Comparison of ENCODE assay signal across 11 cellular contexts in genomic region chr1:229478852-229479251, GRCh38. TPM values are rescaled to one million over a fixed set of nuclear protein-coding genes. Genes with fewer than 3 reads are reported as not detected.
DNase-seq lines count a peak whose midpoint lies in the region; ATAC-seq and TF ChIP-seq lines count a peak whose summit lies in the region.
"Had no signal": no experiment of that assay in that cellular context is flagged by ENCODE, and none has a peak within 500 bp of the region (broad histone marks: within the 10 kb centered on the region; RNA-seq: fewer than 3 reads in every experiment).

No MANE protein-coding gene starts in this region.

- H4K5ac ChIP-seq in mesendoderm (ENCODE audit: low read length): no peak overlapping the region

- intact Hi-C loops in aorta (cut with DNase I): no loop called here

- ATAC-seq in GM19372 (IDR thresholded peaks at IDR 0.05; ENCODE audit: low read depth, unreplicated experiment) (peak; percentile 74), HG02885 (IDR thresholded peaks at IDR 0.05; ENCODE audit: poor library complexity, unreplicated experiment) (peak; percentile 80), aorta (ENCODE audit: low FRiP score) (no peak)
- ATAC-seq: K562 had no signal

- H4K20me1 ChIP-seq in DOHH2 (ENCODE audit: control insufficient read depth, insufficient read depth, low read depth, low read length): no peaks in the 10 kb centered on the region

- peaks cover 16% of the 10 kb centered on the region for H3F3A ChIP-seq in DOHH2 (ENCODE audit: control insufficient read depth, insufficient read depth)

- no peaks in the 10 kb centered on the region for H3K27me3 ChIP-seq in DOHH2 (ENCODE audit: control insufficient read depth, low read length)
- no peaks in the 10 kb centered on the region for H3K27me3 ChIP-seq in aorta (ENCODE audit: control insufficient read depth in 1 of 2, insufficient read depth in 2 of 2, low read length in 1 of 2)
- no peaks in the 10 kb centered on the region for H3K27me3 ChIP-seq in mesendoderm (ENCODE audit: insufficient read depth, low read length, poor library complexity)
- H3K27me3 ChIP-seq: sigmoid colon had no signal

- H3K79me1 ChIP-seq in mesendoderm (ENCODE audit: low read length): no peaks in the 10 kb centered on the region

- peaks cover 81% of the 10 kb centered on the region for H3K36me3 ChIP-seq in DOHH2 (ENCODE audit: control insufficient read depth, low read length)
- peaks cover 15 to 24% of the 10 kb centered on the region in 2 donors for H3K36me3 ChIP-seq in aorta (ENCODE audit: control insufficient read depth in 1 of 2, insufficient read depth in 2 of 2, low read length in 1 of 2)
- H3K36me3 ChIP-seq in mesendoderm (ENCODE audit: control insufficient read depth, insufficient read depth, low read length): peaks cover 3% of the 10 kb centered on the region

- TF ChIP-seq CTCF in DOHH2 (IDR thresholded peaks at IDR 0.05; ENCODE audit: low read depth, low read length, poor library complexity, severe bottlenecking): no peak

- no peak overlapping the region for H3K4ac ChIP-seq in mesendoderm (ENCODE audit: low read depth, low read length)

- peak overlapping the region; percentile 67 for H3K4me2 ChIP-seq in DOHH2 (ENCODE audit: low read length)
- no peak overlapping the region for H3K4me2 ChIP-seq in mesendoderm (ENCODE audit: low read length)

- H4K8ac ChIP-seq in mesendoderm (ENCODE audit: low read depth, low read length): no peak overlapping the region

- H3K27ac ChIP-seq in DOHH2 (ENCODE audit: low read depth, low read length): peak overlapping the region; percentile 73
- no peak overlapping the region for H3K27ac ChIP-seq in aorta (ENCODE audit: low read depth in 1 of 2, low read length in 2 of 2)
- no peak overlapping the region for H3K27ac ChIP-seq in mesendoderm (ENCODE audit: low read depth, low read length)
- H3K27ac ChIP-seq: sigmoid colon had no signal

- no peaks in the 10 kb centered on the region for H3K9me3 ChIP-seq in DOHH2 (ENCODE audit: control insufficient read depth, insufficient read depth, low read length)
- no peaks in the 10 kb centered on the region for H3K9me3 ChIP-seq in aorta (ENCODE audit: control insufficient read depth, low read length)
- H3K9me3 ChIP-seq: sigmoid colon had no signal

- H3K9ac ChIP-seq in mesendoderm (ENCODE audit: low read length): no peak overlapping the region

- H3K4me1 ChIP-seq in DOHH2 (ENCODE audit: control insufficient read depth, low read length) (peaks cover 43% of the 10 kb centered on the region), aorta (ENCODE audit: control insufficient read depth in 1 of 2, insufficient read depth in 2 of 2, low read length in 2 of 2) (no peaks in the 10 kb centered on the region), mesendoderm (ENCODE audit: control insufficient read depth, low read depth, low read length) (no peaks in the 10 kb centered on the region)

- WGBS in aorta, 2 donors: 87 to 91% methylated on average over 1 of the region's 1 CpG
- WGBS in mesendoderm (ENCODE audit: extremely low coverage, insufficient coverage, low lambda C conversion rate): no CpG with 5 or more reads among the region's 1 CpG

- no peak overlapping the region for H2AK5ac ChIP-seq in mesendoderm (ENCODE audit: low read length)

- H3K9me2 ChIP-seq in DOHH2 (replicated peaks; ENCODE audit: control insufficient read depth, low read length): no peaks in the 10 kb centered on the region

- H3K79me2 ChIP-seq in DOHH2 (ENCODE audit: control insufficient read depth, low read length): peaks cover 20% of the 10 kb centered on the region
- H3K79me2 ChIP-seq in mesendoderm (ENCODE audit: control insufficient read depth, insufficient read depth, low read length): no peaks in the 10 kb centered on the region

- DNase-seq in MV-4-11 (lab: John Stamatoyannopoulos, UW): peak; percentile 61
- DNase-seq in NCI-H1417 (lab: John Stamatoyannopoulos, UW): no peak
- no peak for DNase-seq in NCI-H187 (lab: John Stamatoyannopoulos, UW)
- no peak for DNase-seq in aorta
- DNase-seq in mesendoderm: no peak
- DNase-seq: activated CD4-positive, alpha-beta T cell treated with anti-CD3 and anti-CD28 coated beads, Interleukin-2, amount 50 U/mL, for 4 hours; sigmoid colon had no signal

- no peak overlapping the region for H3K23ac ChIP-seq in mesendoderm (ENCODE audit: low read length)

- H3K18ac ChIP-seq in mesendoderm (ENCODE audit: low read length): no peak overlapping the region

- H3K4me3 ChIP-seq in DOHH2 (ENCODE audit: low read length) (peak overlapping the region; percentile 55), aorta (ENCODE audit: low read length in 2 of 2) (no peak overlapping the region), mesendoderm (ENCODE audit: low read length) (no peak overlapping the region)
- H3K4me3 ChIP-seq: K562, sigmoid colon had no signal

- no peak overlapping the region for H3K56ac ChIP-seq in mesendoderm (ENCODE audit: low read length)

- H2BK120ac ChIP-seq in mesendoderm (ENCODE audit: low read depth, low read length): no peak overlapping the region

- H2BK15ac ChIP-seq in mesendoderm (replicated peaks; ENCODE audit: low read depth): no peak overlapping the region

- H2BK5ac ChIP-seq in mesendoderm (ENCODE audit: low read length): no peak overlapping the region

RNA-seq across cellular contexts. Expression of gene NUP133, which starts 29.3 kb away (rescaled TPM):
- 10 to 100 TPM; 30.3 to 37.3 TPM for total RNA-seq in aorta
- polyA plus RNA-seq in aorta: 10 to 100 TPM in 1 of 2 donors, 1 to 10 TPM in 1; 5.1 to 17.6 TPM
- 25.3 TPM for polyA plus RNA-seq in mesendoderm (2013, experiment 1 of 2)
- polyA plus RNA-seq in mesendoderm (2013, experiment 2 of 2): 24.9 TPM

RNA-seq across cellular contexts. Expression of gene ACTA1, which starts 45.0 kb away (rescaled TPM):
- 10 to 100 TPM in 1 of 2 donors, 1 to 10 TPM in 1; 1.8 to 46.8 TPM for total RNA-seq in aorta
- polyA plus RNA-seq in aorta: 10 to 100 TPM in 1 of 2 donors, 1 to 10 TPM in 1; 3.7 to 19.0 TPM
- polyA plus RNA-seq in mesendoderm (2013, experiment 1 of 2): 88.0 TPM
- 101 TPM for polyA plus RNA-seq in mesendoderm (2013, experiment 2 of 2)
